ENCODE assay signal across 8 cellular contexts in the genomic region with DNA sequence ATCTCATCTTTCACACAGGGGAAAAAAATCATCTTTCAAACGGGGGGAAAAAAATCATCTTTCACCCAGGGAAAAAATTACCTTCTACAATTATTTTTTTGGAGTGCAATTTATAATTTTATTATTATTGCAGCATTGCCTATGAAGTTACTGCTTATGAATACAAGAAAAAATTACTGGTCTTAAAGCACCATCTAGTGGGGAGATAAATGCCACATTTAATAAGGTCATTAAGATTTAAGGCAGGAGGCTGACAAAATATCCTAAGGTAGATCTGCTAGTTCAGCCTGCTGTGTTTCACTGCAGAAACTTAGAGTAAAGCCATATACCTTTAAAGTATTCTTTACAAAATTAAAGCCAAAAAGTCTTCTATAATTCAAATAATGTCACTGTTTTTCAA. TPM values are rescaled to one million over a fixed set of nuclear protein-coding genes. Genes with fewer than 3 reads are reported as not detected.
DNase-seq lines count a peak whose midpoint lies in the region; ATAC-seq and TF ChIP-seq lines count a peak whose summit lies in the region.

No MANE protein-coding gene starts in this region.

- peaks cover 56% of the 10 kb centered on the region for H3K4me1 ChIP-seq in Karpas-422 (ENCODE audit: low read length)
- H3K4me1 ChIP-seq in body of pancreas = no peaks in the 10 kb centered on the region

- no peaks in the 10 kb centered on the region for H3K4me1 Mint-ChIP-seq in CD14-positive monocyte
- no peaks in the 10 kb centered on the region for H3K4me1 Mint-ChIP-seq in activated CD4-positive, alpha-beta memory T cell treated with anti-CD3 and anti-CD28 coated beads, Interleukin-2, amount 10 ng/mL, durations not matched to agents 7 days and 5 days

- no peaks in the 10 kb centered on the region for H3K27me3 ChIP-seq in Karpas-422 (ENCODE audit: low read length)
- no peaks in the 10 kb centered on the region for H3K27me3 ChIP-seq in body of pancreas

- no peak overlapping the region for H3K4me2 ChIP-seq in Karpas-422 (ENCODE audit: low read depth, low read length, poor library complexity, severe bottlenecking)

- TF ChIP-seq POLR2A in body of pancreas (IDR thresholded peaks at IDR 0.05) = no peak

- TF ChIP-seq CTCF in CD14-positive monocyte (IDR thresholded peaks at IDR 0.05) (peak; percentile 49), body of pancreas (IDR thresholded peaks at IDR 0.05) (peak in 6 of 7 experiments; percentile 22 to 56 (median 40))

- no peaks in the 10 kb centered on the region for H4K20me1 ChIP-seq in Karpas-422 (ENCODE audit: insufficient read depth, low read depth, low read length)

- H3K9me3 Mint-ChIP-seq in CD14-positive monocyte = no peaks in the 10 kb centered on the region
- no peaks in the 10 kb centered on the region for H3K9me3 Mint-ChIP-seq in activated CD4-positive, alpha-beta memory T cell treated with anti-CD3 and anti-CD28 coated beads, Interleukin-2, amount 10 ng/mL, durations not matched to agents 7 days and 5 days

- H3K27ac ChIP-seq in Karpas-422 (ENCODE audit: low read length) = peak overlapping the region; percentile 50
- no peak overlapping the region for H3K27ac ChIP-seq in body of pancreas

- H3K4me3 ChIP-seq in Karpas-422 (ENCODE audit: low read length) (no peak overlapping the region), body of pancreas (no peak overlapping the region)

- H3K27ac Mint-ChIP-seq in CD14-positive monocyte = no peak overlapping the region
- no peak overlapping the region for H3K27ac Mint-ChIP-seq in activated CD4-positive, alpha-beta memory T cell treated with anti-CD3 and anti-CD28 coated beads, Interleukin-2, amount 10 ng/mL, durations not matched to agents 7 days and 5 days

- no peak for ATAC-seq in body of pancreas
- no peak for ATAC-seq in HG03196 (IDR thresholded peaks at IDR 0.05; ENCODE audit: unreplicated experiment)
- no peak for ATAC-seq in GM19035 (IDR thresholded peaks at IDR 0.05; ENCODE audit: unreplicated experiment)

- H3K9me2 ChIP-seq in Karpas-422 (replicated peaks; ENCODE audit: insufficient read depth, low read length) = no peaks in the 10 kb centered on the region

- H3K79me2 ChIP-seq in Karpas-422 (ENCODE audit: low read length) = peaks cover 24% of the 10 kb centered on the region

- H3K36me3 ChIP-seq in Karpas-422 (ENCODE audit: insufficient read depth, low read length) = peaks cover 49% of the 10 kb centered on the region
- H3K36me3 ChIP-seq in body of pancreas (replicated peaks in 1 of 2; ENCODE audit: insufficient read depth in 1 of 2, low read depth in 2 of 2) = no peaks in the 10 kb centered on the region

- no peak overlapping the region for H2AFZ ChIP-seq in Karpas-422 (ENCODE audit: low read length)

- peaks cover 43 to 74% of the 10 kb centered on the region in 2 donors for H3K36me3 Mint-ChIP-seq in CD14-positive monocyte
- H3K36me3 Mint-ChIP-seq in activated CD4-positive, alpha-beta memory T cell treated with anti-CD3 and anti-CD28 coated beads, Interleukin-2, amount 10 ng/mL, durations not matched to agents 7 days and 5 days (ENCODE audit: low read depth) = peaks cover 51% of the 10 kb centered on the region

- no peak overlapping the region for H3K9ac ChIP-seq in Karpas-422 (ENCODE audit: low read length)

- no peak for DNase-seq in CD14-positive monocyte (ENCODE audit: low spot score)
- peak; percentile 84 for DNase-seq in Karpas-422
- no peak for DNase-seq in body of pancreas
- DNase-seq in lung microvascular endothelial cell (ENCODE audit: low read depth in 2 of 2) = peak; percentile 73 to 83
- DNase-seq in stimulated activated CD4-positive, alpha-beta T cell treated with anti-CD3 and anti-CD28 coated beads, Interleukin-15, amount 100 ng/mL, for 24 hours = no peak
- no peak for DNase-seq in activated CD4-positive, alpha-beta memory T cell treated with anti-CD3 and anti-CD28 coated beads, Interleukin-2, amount 10 ng/mL, durations not matched to agents 7 days and 5 days

- no peaks in the 10 kb centered on the region for H3K27me3 Mint-ChIP-seq in CD14-positive monocyte (ENCODE audit: low read depth in 3 of 3)
- no peaks in the 10 kb centered on the region for H3K27me3 Mint-ChIP-seq in activated CD4-positive, alpha-beta memory T cell treated with anti-CD3 and anti-CD28 coated beads, Interleukin-2, amount 10 ng/mL, durations not matched to agents 7 days and 5 days

- no peak overlapping the region for H3K4me3 Mint-ChIP-seq in CD14-positive monocyte
- no peak overlapping the region for H3K4me3 Mint-ChIP-seq in activated CD4-positive, alpha-beta memory T cell treated with anti-CD3 and anti-CD28 coated beads, Interleukin-2, amount 10 ng/mL, durations not matched to agents 7 days and 5 days

- intact Hi-C loops in CD14-positive monocyte (cut with micrococcal nuclease) (loop anchor here in 1 of 2 donors (10.0 kb wide), 1 partner anchor 53 kb away; no protein-coding TSS in a partner anchor), body of pancreas (cut with DNase I) (no loop called here)

- H3K9me3 ChIP-seq in Karpas-422 (ENCODE audit: low read length) (no peaks in the 10 kb centered on the region), body of pancreas (no peaks in the 10 kb centered on the region)

- CTCF ChIA-PET in activated CD4-positive, alpha-beta memory T cell treated with anti-CD3 and anti-CD28 coated beads, Interleukin-2, amount 10 ng/mL, durations not matched to agents 7 days and 5 days (lab: Charles Lee) = interaction anchor here (1.7 to 3.0 kb wide), 2 partner anchors 9 to 53 kb away, joined by 9 to 10 read pairs; no protein-coding TSS in a partner anchor

- WGBS in body of pancreas, 2 donors = 34 to 40% methylated on average over 1 of the region's 1 CpG

- POLR2A ChIA-PET in activated CD4-positive, alpha-beta memory T cell treated with anti-CD3 and anti-CD28 coated beads, Interleukin-2, amount 10 ng/mL, durations not matched to agents 7 days and 5 days (lab: Charles Lee) = no interaction called here

RNA-seq across cellular contexts. Expression of gene SHCBP1, which starts 13.7 kb away (rescaled TPM):
- polyA plus RNA-seq in CD14-positive monocyte = under 1 TPM; 0.45 to 0.93 TPM
- total RNA-seq in Karpas-422 (2014; rRNA removed; shearing (Covaris generic); ENCODE audit: low replicate concordance) = 15.5 and 15.7 TPM in 2 replicates
- under 1 TPM in 1 of 2 donors, not detected in 1; 0.26 TPM for total RNA-seq in body of pancreas
- 3.0 and 10.7 TPM in 2 replicates for total RNA-seq in lung microvascular endothelial cell
- total RNA-seq in activated CD4-positive, alpha-beta memory T cell treated with anti-CD3 and anti-CD28 coated beads, Interleukin-2, amount 10 ng/mL, durations not matched to agents 7 days and 5 days = 10 to 100 TPM; 51.0 to 52.5 TPM

Comparison
In these comparisons a context has a peak if more than half of its experiments do, and no peak if none do; other contexts are left out.
1. DNase-seq: peak in Karpas-422 (single experiment) and lung microvascular endothelial cell (2 of 2); none in CD14-positive monocyte (single experiment), body of pancreas (0 of 4), stimulated activated CD4-positive, alpha-beta T cell treated with anti-CD3 and anti-CD28 coated beads, Interleukin-15, amount 100 ng/mL, for 24 hours (single experiment) and activated CD4-positive, alpha-beta memory T cell treated with anti-CD3 and anti-CD28 coated beads, Interleukin-2, amount 10 ng/mL, durations not matched to agents 7 days and 5 days (single experiment).